14 cellular contexts compared by ENCODE assay signal in genomic region chr9:99050292-99050911, GRCh38. TPM values are rescaled to one million over a fixed set of nuclear protein-coding genes. Genes with fewer than 3 reads are reported as not detected.
DNase-seq lines count a peak whose midpoint lies in the region; ATAC-seq and TF ChIP-seq lines count a peak whose summit lies in the region.
"Had no signal": no experiment of that assay in that cellular context is flagged by ENCODE, and none has a peak within 500 bp of the region (broad histone marks: within the 10 kb centered on the region; RNA-seq: fewer than 3 reads in every experiment).

No MANE protein-coding gene starts in this region.

- peak overlapping the region; percentile 23 for H3K27ac ChIP-seq in brain microvascular endothelial cell
- H3K27ac ChIP-seq in neural progenitor cell = no peak overlapping the region
- H3K27ac ChIP-seq: right atrium auricular region, SK-N-MC, testis had no signal

- no peaks in the 10 kb centered on the region for H3K79me2 ChIP-seq in neural progenitor cell (ENCODE audit: low read depth)

- no peaks in the 10 kb centered on the region for H4K20me1 ChIP-seq in neural progenitor cell (ENCODE audit: low read depth)

- H3K9ac ChIP-seq in neural progenitor cell = no peak overlapping the region

- no peak for TF ChIP-seq CTCF in brain microvascular endothelial cell (IDR thresholded peaks at IDR 0.05; ENCODE audit: low read depth, low read length, missing control alignments)
- no peak for TF ChIP-seq CTCF in neural progenitor cell (IDR thresholded peaks at IDR 0.05)

- no peaks in the 10 kb centered on the region for H3F3A ChIP-seq in neural progenitor cell (ENCODE audit: low read depth)

- H3K36me3 Mint-ChIP-seq in neural progenitor cell = no peaks in the 10 kb centered on the region
- H3K36me3 Mint-ChIP-seq: CD4-positive, alpha-beta memory T cell had no signal

- H3K27me3 ChIP-seq in brain microvascular endothelial cell (replicated peaks) = no peaks in the 10 kb centered on the region
- H3K27me3 ChIP-seq in neural progenitor cell = no peaks in the 10 kb centered on the region
- H3K27me3 ChIP-seq: right atrium auricular region, testis had no signal

- H3K4me3 ChIP-seq in brain microvascular endothelial cell (ENCODE audit: low read depth, low read length) (no peak overlapping the region), neural progenitor cell (no peak overlapping the region)
- H3K4me3 ChIP-seq: right atrium auricular region, SK-N-MC, testis had no signal

- no peak overlapping the region for H3K4me2 ChIP-seq in neural progenitor cell

- in situ Hi-C loops in brain microvascular endothelial cell (cut with HindIII; ENCODE audit: low pct_ligation_motif_present, low sequenced_read_pairs) = no loop called here

- peaks cover 4% of the 10 kb centered on the region for H3K9me3 Mint-ChIP-seq in neural progenitor cell

- H3K27me3 Mint-ChIP-seq in neural progenitor cell (ENCODE audit: insufficient read depth, low read depth) = peaks cover 3% of the 10 kb centered on the region
- H3K27me3 Mint-ChIP-seq: CD4-positive, alpha-beta memory T cell had no signal

- H3K4me1 Mint-ChIP-seq in neural progenitor cell = peaks cover 25% of the 10 kb centered on the region

- no peak overlapping the region for H2AFZ ChIP-seq in neural progenitor cell (replicated peaks)

- no peak overlapping the region for H3K4me3 Mint-ChIP-seq in neural progenitor cell
- H3K4me3 Mint-ChIP-seq: activated T-helper 1 cell treated with anti-CD3 and anti-CD28 coated beads, Interleukin-12 subunit alpha, Interleukin-12 subunit beta, Interleukin-2, Interleukin-4 antibody, amounts not matched to agents 30 ng/mL and 10 ng/mL and 1 ng/mL, durations not matched to agents 14 hours and 24 hours and 36 hours; CD4-positive, alpha-beta memory T cell had no signal

- H3K36me3 ChIP-seq in brain microvascular endothelial cell (replicated peaks) = no peaks in the 10 kb centered on the region
- H3K36me3 ChIP-seq in neural progenitor cell = no peaks in the 10 kb centered on the region

- H3K4me1 ChIP-seq in neural progenitor cell = no peaks in the 10 kb centered on the region

- DNase-seq in Daoy (ENCODE audit: low read depth) (peak; percentile 69), NCI-H1436 (lab: John Stamatoyannopoulos, UW) (peak; percentile 14), brain microvascular endothelial cell (peak; percentile 67), neural progenitor cell (ENCODE audit: low spot score) (no peak)
- no peak for DNase-seq in activated CD4-positive, alpha-beta T cell treated with anti-CD3 and anti-CD28 coated beads, Interleukin-2, amount 50 U/mL, for 4 hours
- DNase-seq: CD4-positive, alpha-beta memory T cell; NCI-H2227 treated with DMSO at 0.1 percent for 48 hours; testis had no signal

- ATAC-seq in HG02571 (IDR thresholded peaks at IDR 0.05; ENCODE audit: unreplicated experiment) (no peak), GM21619 (IDR thresholded peaks at IDR 0.05; ENCODE audit: unreplicated experiment) (no peak), GM21737 (IDR thresholded peaks at IDR 0.05; ENCODE audit: unreplicated experiment) (no peak)

- H3K9me3 ChIP-seq in neural progenitor cell (ENCODE audit: low read depth) = no peaks in the 10 kb centered on the region
- H3K9me3 ChIP-seq: right atrium auricular region, testis had no signal

- peak overlapping the region; percentile 31 for H3K27ac Mint-ChIP-seq in neural progenitor cell
- H3K27ac Mint-ChIP-seq: activated T-helper 1 cell treated with anti-CD3 and anti-CD28 coated beads, Interleukin-12 subunit alpha, Interleukin-12 subunit beta, Interleukin-2, Interleukin-4 antibody, amounts not matched to agents 30 ng/mL and 10 ng/mL and 1 ng/mL, durations not matched to agents 14 hours and 24 hours and 36 hours had no signal

RNA-seq across cellular contexts. Expression of gene TGFBR1, which starts 54.5 kb away (rescaled TPM):
- 44.7 and 53.5 TPM in 2 replicates for total RNA-seq in Daoy (2014; rRNA removed; shearing (Covaris generic))
- 86.8 and 138 TPM in 2 replicates for total RNA-seq in neural progenitor cell (ENCODE audit: low replicate concordance)

Comparison
In these comparisons a context has a peak if more than half of its experiments do, and no peak if none do; other contexts are left out.
1. DNase-seq: peak in Daoy (single experiment), NCI-H1436 (single experiment) and brain microvascular endothelial cell (single experiment); none in neural progenitor cell (single experiment) and activated CD4-positive, alpha-beta T cell treated with anti-CD3 and anti-CD28 coated beads, Interleukin-2, amount 50 U/mL, for 4 hours (0 of 2).